Comparison of ENCODE assay signal across 17 cellular contexts in the genomic region with DNA sequence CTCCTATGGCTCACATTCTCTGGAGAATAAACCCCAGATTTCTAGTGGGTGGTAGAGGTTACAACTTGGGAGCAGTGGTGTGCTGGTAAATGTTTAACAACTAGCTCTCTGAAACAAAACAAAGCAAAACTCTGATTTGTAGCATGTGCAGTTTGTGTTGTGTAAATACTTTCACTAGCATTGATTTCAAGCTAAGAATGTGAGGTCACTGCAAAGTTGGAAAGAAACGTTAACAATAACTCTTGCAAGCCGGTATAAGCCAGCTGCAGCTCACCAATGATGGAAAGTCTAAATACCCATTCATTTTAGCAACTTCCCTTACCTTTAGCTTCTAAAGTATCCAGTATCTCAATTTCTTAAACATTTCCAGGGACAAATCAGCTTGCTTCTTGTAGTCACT.
"Had no signal": no experiment of that assay in that cellular context is flagged by ENCODE, and none has a peak within 500 bp of the region (broad histone marks: within the 10 kb centered on the region; RNA-seq: fewer than 3 reads in every experiment).

No MANE protein-coding gene starts in this region.

- H3K27me3 ChIP-seq: esophagus muscularis mucosa, heart left ventricle, left lung, pancreas, tibial artery, vagina had no signal

- H3K36me3 ChIP-seq: cardiac muscle cell, esophagus muscularis mucosa, heart left ventricle, left lung, pancreas, tibial artery, vagina had no signal

- H3K27ac Mint-ChIP-seq: activated B cell treated with CpG ODN at 0.5 μM for 24 hours; activated CD4-positive, alpha-beta T cell treated with anti-CD3 and anti-CD28 coated beads, Interleukin-2, amount 10 ng/mL, durations not matched to agents 24 days and 14 days; T-helper 1 cell treated with Interleukin-12 subunit alpha and Interleukin-12 subunit beta and Interleukin-4 antibody, amounts not matched to agents 30 μg/mL and 1 μg/mL, for 36 hours had no signal

- H3K9me3 ChIP-seq: esophagus muscularis mucosa, heart left ventricle, left lung, pancreas, tibial artery, vagina had no signal

- H3K27ac ChIP-seq: cardiac muscle cell, esophagus muscularis mucosa, heart left ventricle, left lung, tibial artery, vagina had no signal

- DNase-seq: activated B cell treated with CpG ODN at 0.5 μM for 24 hours; activated CD4-positive, alpha-beta T cell treated with anti-CD3 and anti-CD28 coated beads, Interleukin-2, amount 10 ng/mL, durations not matched to agents 24 days and 14 days; activated effector memory CD4-positive, alpha-beta T cell treated with anti-CD3 and anti-CD28 coated beads, Interleukin-2, amount 50 U/mL, for 16 hours; activated T-cell treated with anti-CD3 and anti-CD28 coated beads, Interleukin-2, amount 50 U/mL, for 1 hour; heart left ventricle; left lung; mesendoderm; pancreas; retina; stimulated activated CD4-positive, alpha-beta T cell treated with anti-CD3 and anti-CD28 coated beads, Interleukin-15, amount 100 ng/mL, for 24 hours; stimulated activated CD4-positive, alpha-beta T cell treated with anti-CD3 and anti-CD28 coated beads, Interleukin-4, amount 100 ng/mL, for 24 hours; tibial artery had no signal

- H3K4me1 Mint-ChIP-seq: activated B cell treated with CpG ODN at 0.5 μM for 24 hours, neural crest cell had no signal

- H3K4me3 ChIP-seq: cardiac muscle cell, esophagus muscularis mucosa, heart left ventricle, left lung, pancreas, tibial artery, vagina had no signal

- H3K4me3 Mint-ChIP-seq: activated B cell treated with CpG ODN at 0.5 μM for 24 hours; activated CD4-positive, alpha-beta T cell treated with anti-CD3 and anti-CD28 coated beads, Interleukin-2, amount 10 ng/mL, durations not matched to agents 24 days and 14 days; neural crest cell; T-helper 1 cell treated with Interleukin-12 subunit alpha and Interleukin-12 subunit beta and Interleukin-4 antibody, amounts not matched to agents 30 μg/mL and 1 μg/mL, for 36 hours had no signal

- H3K9me3 Mint-ChIP-seq: activated B cell treated with CpG ODN at 0.5 μM for 24 hours; neural crest cell; T-helper 1 cell treated with Interleukin-12 subunit alpha and Interleukin-12 subunit beta and Interleukin-4 antibody, amounts not matched to agents 30 μg/mL and 1 μg/mL, for 36 hours had no signal

- ATAC-seq: left lung had no signal

- H3K4me1 ChIP-seq: left lung had no signal
